ENCODE assay signal across 9 cellular contexts in the genomic region with DNA sequence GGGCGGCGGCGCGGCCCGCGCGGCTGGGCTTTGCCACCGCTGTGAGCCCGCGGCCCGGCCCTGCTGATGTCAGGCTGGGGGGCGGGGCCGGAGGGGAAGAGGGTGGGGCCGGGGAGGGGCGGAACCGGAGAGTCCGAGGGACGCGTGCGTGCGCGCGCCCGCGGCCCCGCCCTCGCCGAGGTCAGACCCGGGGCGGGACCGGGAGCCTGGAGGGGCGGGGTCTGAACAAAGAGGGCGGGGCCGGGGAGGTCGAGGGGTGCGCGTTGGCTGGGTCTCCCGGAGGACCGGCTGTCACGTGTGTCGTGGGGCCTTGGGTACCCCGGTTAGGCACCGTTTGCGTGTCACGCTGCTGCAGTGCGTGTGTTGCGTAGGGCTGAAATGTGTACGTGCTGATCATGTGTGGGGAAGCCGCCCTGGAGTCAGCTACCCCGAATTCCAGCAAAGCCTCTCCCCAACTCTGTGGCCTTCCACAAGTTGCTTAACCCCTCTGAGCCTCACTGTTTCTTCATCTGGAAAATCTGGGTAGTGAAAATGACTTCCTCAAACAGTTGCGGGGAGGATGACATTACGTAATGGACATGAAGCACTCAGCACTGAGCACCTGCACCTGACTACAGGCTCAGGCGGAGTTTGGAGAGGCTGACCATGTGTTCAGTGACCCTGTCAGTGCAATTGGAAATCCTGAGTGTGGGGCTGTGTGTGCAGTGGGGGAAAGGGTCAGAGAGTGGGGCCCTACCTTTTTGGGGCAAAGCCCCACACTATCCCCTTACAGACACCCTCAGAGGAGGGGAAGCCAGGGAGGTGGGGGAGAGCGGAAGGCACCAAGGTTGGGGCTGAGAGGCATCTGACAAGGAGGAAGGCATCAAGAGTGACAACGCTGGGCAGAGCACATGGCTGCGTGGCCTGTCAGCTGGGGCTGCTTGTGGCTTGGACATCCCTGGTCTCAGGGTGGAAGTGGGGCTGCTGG. TPM values are rescaled to one million over a fixed set of nuclear protein-coding genes. Genes with fewer than 3 reads are reported as not detected.
DNase-seq lines count a peak whose midpoint lies in the region; ATAC-seq, FAIRE-seq and TF ChIP-seq lines count a peak whose summit lies in the region.
"Had no signal": no experiment of that assay in that cellular context is flagged by ENCODE, and none has a peak within 500 bp of the region (broad histone marks: within the 10 kb centered on the region; RNA-seq: fewer than 3 reads in every experiment).

A gene (minus strand): TSS at position 41 of the 967 bp plus-strand sequence. CDS start 86 bp downstream, outside the sequence.

- ATAC-seq in HG03066 (IDR thresholded peaks at IDR 0.05; ENCODE audit: low read depth, unreplicated experiment) (peak; percentile 56), WTC11 (peak; percentile 80)

- intact Hi-C loops in mammary epithelial cell (cut with micrococcal nuclease): loop anchor here (1.0 kb wide), 1 partner anchor 14 kb away; no protein-coding TSS in a partner anchor

- H3K4me3 ChIP-seq in mammary epithelial cell (replicated peaks in 1 of 3; ENCODE audit: insufficient read depth in 1 of 3, low read depth in 2 of 3, low read length in 3 of 3) (peak within 1 kb of the TSS; percentile 56 to 83 (median 62)), small intestine (ENCODE audit: low read depth in 1 of 2, low read length in 2 of 2) (peak within 1 kb of the TSS; percentile 55 to 85)

- no peak for FAIRE-seq in small intestine (lab: Jason Lieb, UNC)
- FAIRE-seq: A204.1 had no signal

- H3K9me3 ChIP-seq in mammary epithelial cell (replicated peaks; ENCODE audit: insufficient read depth, low read length) (no peaks in the 10 kb centered on the region), small intestine (ENCODE audit: control insufficient read depth, low read depth) (no peaks in the 10 kb centered on the region)

- peak within 1 kb of the TSS; percentile 47 for H3K9ac ChIP-seq in mammary epithelial cell (ENCODE audit: insufficient read depth, low read length)

- H3K36me3 ChIP-seq in mammary epithelial cell (ENCODE audit: insufficient read depth, low read length) (no peaks in the 10 kb centered on the region), small intestine (ENCODE audit: control insufficient read depth in 2 of 2, insufficient read depth in 2 of 2, low read length in 2 of 2) (no peaks in the 10 kb centered on the region)

- peaks cover 12% of the 10 kb centered on the region for H3K4me1 Mint-ChIP-seq in WTC11

- DNase-seq in NCI-H1417 (lab: John Stamatoyannopoulos, UW) (peak; percentile 82 to 92 (median 90)), NCI-H1417 treated with DMSO at 0.1 percent for 48 hours (lab: John Stamatoyannopoulos, UW) (no peak), NCI-H2196 treated with DMSO at 0.1 percent for 48 hours (lab: John Stamatoyannopoulos, UW; ENCODE audit: unreplicated experiment) (peak; percentile 61), WTC11 (ENCODE audit: low spot score) (peak; percentile 87), mammary epithelial cell (peak; percentile 82), iPS-NIHi7 (ENCODE audit: extremely low spot score) (peak; percentile 99), small intestine (peak; percentile 90)

- H3K9me3 Mint-ChIP-seq in WTC11: no peaks in the 10 kb centered on the region

- peak within 1 kb of the TSS; percentile 75 for H3K4me3 Mint-ChIP-seq in WTC11

- H3K27me3 ChIP-seq in mammary epithelial cell (ENCODE audit: insufficient read depth, low read length) (no peaks in the 10 kb centered on the region), small intestine (ENCODE audit: control insufficient read depth in 2 of 2, insufficient read depth in 2 of 2, low read length in 2 of 2) (no peaks in the 10 kb centered on the region)

- dilution Hi-C loops in mammary epithelial cell (cut with HindIII; ENCODE audit: low sequenced_read_pairs): no loop called here

- CTCF ChIA-PET in WTC11 (lab: Charles Lee) (interaction anchor here (1.0 to 6.0 kb wide), 3 partner anchors 22 to 28 kb away, joined by 3 to 70 read pairs (median 7); no protein-coding TSS in a partner anchor), mammary epithelial cell (lab: Charles Lee; ENCODE audit: low non-redundant PET) (no interaction called here)

- H3K36me3 Mint-ChIP-seq in WTC11: no peaks in the 10 kb centered on the region

- peak within 1 kb of the TSS; percentile 65 for H2AFZ ChIP-seq in mammary epithelial cell (ENCODE audit: low read depth, low read length)

- BruUV-seq in mammary epithelial cell (replicated peaks; lab: Mats Ljungman, UMichigan): no TSS peak

- H3K27me3 Mint-ChIP-seq in WTC11 (ENCODE audit: low read depth): peaks cover 58% of the 10 kb centered on the region

- WGBS in mammary epithelial cell (ENCODE audit: low coverage, missing lambda C conversion rate): 92% methylated on average over 7 of the region's 56 CpGs
- WGBS in small intestine, 3 donors: 9 to 16% (median 9%) methylated on average over 30 to 56 of the region's 56 CpGs

- no peak within 1 kb of the TSS for H3K27ac Mint-ChIP-seq in WTC11

- peaks cover 41% of the 10 kb centered on the region for H3K79me2 ChIP-seq in mammary epithelial cell (ENCODE audit: insufficient read depth, low read length)

- H3K27ac ChIP-seq in mammary epithelial cell (ENCODE audit: insufficient read depth, low read depth, low read length) (peak within 1 kb of the TSS; percentile 37), small intestine (ENCODE audit: low read depth in 1 of 2, low read length in 1 of 2) (peak within 1 kb of the TSS; percentile 90 to 94)

- peak within 1 kb of the TSS; percentile 99 for H3K4me2 ChIP-seq in mammary epithelial cell (ENCODE audit: insufficient read depth, low read depth, low read length)

- no peak for TF ChIP-seq CTCF in WTC11 (IDR thresholded peaks at IDR 0.05)
- TF ChIP-seq CTCF in mammary epithelial cell (conservative IDR thresholded peaks at IDR 0.05 in 1 of 2, IDR thresholded peaks at IDR 0.05 in 1 of 2; ENCODE audit: extremely low read depth in 1 of 2, insufficient read depth in 1 of 2, low read depth in 1 of 2, low read length in 2 of 2): no peak

- in situ Hi-C loops in mammary epithelial cell (cut with MboI; ENCODE audit: low sequenced_read_pairs in 2 of 2): no loop called here

- peaks cover 13% of the 10 kb centered on the region for H3K4me1 ChIP-seq in mammary epithelial cell (ENCODE audit: insufficient read depth, low read length)
- H3K4me1 ChIP-seq in small intestine (ENCODE audit: control insufficient read depth in 2 of 2, insufficient read depth in 1 of 2, low read depth in 1 of 2, low read length in 1 of 2): peaks cover 19% of the 10 kb centered on the region in 2 donors

- POLR2A ChIA-PET in WTC11 (lab: Charles Lee): no interaction called here

- peaks cover 3% of the 10 kb centered on the region for H4K20me1 ChIP-seq in mammary epithelial cell (ENCODE audit: insufficient read depth, low read length)

TF ChIP-seq in WTC11, 78 proteins besides CTCF, POLR2A, EP300 and RAD21 (continues in another document):
- TF ChIP-seq, protein P1, sequence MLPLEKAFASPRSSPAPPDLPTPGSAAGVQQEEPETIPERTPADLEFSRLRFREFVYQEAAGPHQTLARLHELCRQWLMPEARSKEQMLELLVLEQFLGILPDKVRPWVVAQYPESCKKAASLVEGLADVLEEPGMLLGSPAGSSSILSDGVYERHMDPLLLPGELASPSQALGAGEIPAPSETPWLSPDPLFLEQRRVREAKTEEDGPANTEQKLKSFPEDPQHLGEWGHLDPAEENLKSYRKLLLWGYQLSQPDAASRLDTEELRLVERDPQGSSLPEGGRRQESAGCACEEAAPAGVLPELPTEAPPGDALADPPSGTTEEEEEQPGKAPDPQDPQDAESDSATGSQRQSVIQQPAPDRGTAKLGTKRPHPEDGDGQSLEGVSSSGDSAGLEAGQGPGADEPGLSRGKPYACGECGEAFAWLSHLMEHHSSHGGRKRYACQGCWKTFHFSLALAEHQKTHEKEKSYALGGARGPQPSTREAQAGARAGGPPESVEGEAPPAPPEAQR (CRISPR knock-in tag; IDR thresholded peaks at IDR 0.05): no peak
- TF ChIP-seq, protein P2, sequence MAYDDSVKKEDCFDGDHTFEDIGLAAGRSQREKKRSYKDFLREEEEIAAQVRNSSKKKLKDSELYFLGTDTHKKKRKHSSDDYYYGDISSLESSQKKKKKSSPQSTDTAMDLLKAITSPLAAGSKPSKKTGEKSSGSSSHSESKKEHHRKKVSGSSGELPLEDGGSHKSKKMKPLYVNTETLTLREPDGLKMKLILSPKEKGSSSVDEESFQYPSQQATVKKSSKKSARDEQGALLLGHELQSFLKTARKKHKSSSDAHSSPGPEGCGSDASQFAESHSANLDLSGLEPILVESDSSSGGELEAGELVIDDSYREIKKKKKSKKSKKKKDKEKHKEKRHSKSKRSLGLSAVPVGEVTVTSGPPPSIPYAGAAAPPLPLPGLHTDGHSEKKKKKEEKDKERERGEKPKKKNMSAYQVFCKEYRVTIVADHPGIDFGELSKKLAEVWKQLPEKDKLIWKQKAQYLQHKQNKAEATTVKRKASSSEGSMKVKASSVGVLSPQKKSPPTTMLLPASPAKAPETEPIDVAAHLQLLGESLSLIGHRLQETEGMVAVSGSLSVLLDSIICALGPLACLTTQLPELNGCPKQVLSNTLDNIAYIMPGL (CRISPR knock-in tag; IDR thresholded peaks at IDR 0.05): no peak
- no peak for TF ChIP-seq SMAD4 (CRISPR knock-in tag; IDR thresholded peaks at IDR 0.05)
- TF ChIP-seq NR1H2 (CRISPR knock-in tag; IDR thresholded peaks at IDR 0.05): no peak
- TF ChIP-seq ZNF416 (CRISPR knock-in tag; IDR thresholded peaks at IDR 0.05): no peak
- TF ChIP-seq, protein P3, sequence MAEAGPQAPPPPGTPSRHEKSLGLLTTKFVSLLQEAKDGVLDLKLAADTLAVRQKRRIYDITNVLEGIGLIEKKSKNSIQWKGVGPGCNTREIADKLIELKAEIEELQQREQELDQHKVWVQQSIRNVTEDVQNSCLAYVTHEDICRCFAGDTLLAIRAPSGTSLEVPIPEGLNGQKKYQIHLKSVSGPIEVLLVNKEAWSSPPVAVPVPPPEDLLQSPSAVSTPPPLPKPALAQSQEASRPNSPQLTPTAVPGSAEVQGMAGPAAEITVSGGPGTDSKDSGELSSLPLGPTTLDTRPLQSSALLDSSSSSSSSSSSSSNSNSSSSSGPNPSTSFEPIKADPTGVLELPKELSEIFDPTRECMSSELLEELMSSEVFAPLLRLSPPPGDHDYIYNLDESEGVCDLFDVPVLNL (CRISPR knock-in tag; IDR thresholded peaks at IDR 0.05; ENCODE audit: borderline replicate concordance, low read depth): no peak

RNA-seq across cellular contexts. Expression of the gene that starts here (rescaled TPM):
- total RNA-seq in WTC11 (2021): 19.5 to 23.2 TPM (median 22.9 TPM) in 3 replicates
- 10 to 100 TPM; 15.2 to 19.9 TPM for total RNA-seq in mammary epithelial cell
- 37.8 TPM for polyA plus RNA-seq in mammary epithelial cell
- 35.5 TPM for polyA minus RNA-seq in mammary epithelial cell
- 10 to 100 TPM; 33.0 to 49.0 (median 36.4) TPM for polyA plus RNA-seq in small intestine
